Comparison of ENCODE assay signal across 8 cellular contexts in the genomic region with DNA sequence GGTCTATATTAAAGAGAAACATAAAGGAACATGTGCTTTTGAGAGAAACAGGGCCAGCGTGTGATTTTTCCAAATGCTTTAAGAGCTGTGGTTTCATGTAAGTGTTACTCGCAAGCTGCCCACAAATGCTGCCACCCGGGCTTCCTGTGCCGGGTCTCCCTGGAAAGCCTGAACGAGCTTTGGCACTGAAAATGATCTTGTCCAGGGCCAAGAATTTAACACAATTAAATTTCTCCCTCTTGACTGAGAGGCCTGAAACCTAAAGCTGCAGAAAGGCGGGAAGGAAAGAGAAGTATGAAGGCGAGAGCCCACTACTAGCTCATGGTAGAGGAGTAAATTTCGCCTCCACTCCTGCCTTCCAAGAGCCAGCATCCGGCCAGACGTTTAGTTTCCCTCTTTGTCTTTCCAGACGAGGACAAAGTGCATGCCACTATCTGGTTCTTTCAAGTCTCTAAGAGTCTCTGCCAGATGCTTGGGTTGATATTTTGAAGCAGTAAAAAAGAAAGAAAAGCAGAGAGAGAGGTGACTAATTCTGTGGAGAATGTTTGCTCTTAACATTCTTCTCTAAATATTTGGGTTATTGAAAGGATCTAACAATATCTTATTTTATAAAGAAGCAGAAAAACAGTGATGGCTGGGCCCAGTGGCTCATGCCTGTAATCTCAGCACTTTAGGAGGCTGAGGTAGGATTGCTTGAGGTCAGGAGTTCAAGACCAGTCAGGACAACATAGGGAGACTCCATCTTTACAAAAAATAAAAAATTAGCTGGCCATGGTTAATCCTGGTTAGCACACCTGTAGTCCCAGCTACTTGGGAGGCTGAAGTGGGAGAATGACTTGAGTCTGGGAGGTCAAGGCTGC.
DNase-seq lines count a peak whose midpoint lies in the region; ATAC-seq and TF ChIP-seq lines count a peak whose summit lies in the region.

No MANE protein-coding gene starts in this region.

- peaks cover 46% of the 10 kb centered on the region for H3K4me1 Mint-ChIP-seq in CD14-positive monocyte
- H3K4me1 Mint-ChIP-seq in activated CD8-positive, alpha-beta T cell treated with anti-CD3 and anti-CD28 coated beads, Interleukin-2, amount 10 ng/mL, durations not matched to agents 7 days and 5 days (ENCODE audit: low read depth) = peaks cover 17% of the 10 kb centered on the region
- H3K4me1 Mint-ChIP-seq in T-helper 2 cell treated with Interferon-gamma antibody and Interleukin-4, amounts not matched to agents 5 μg/mL and 100 μg/mL, for 36 hours (ENCODE audit: low read depth) = peaks cover 16% of the 10 kb centered on the region

- intact Hi-C loops in CD14-positive monocyte (cut with micrococcal nuclease) = loop anchor here in 1 of 2 donors (10.0 kb wide), 1 partner anchor 1640 kb away; no protein-coding TSS in a partner anchor
- intact Hi-C loops in left cardiac atrium (cut with DNase I) = no loop called here

- no peak for TF ChIP-seq CTCF in CD14-positive monocyte (IDR thresholded peaks at IDR 0.05)

- no peaks in the 10 kb centered on the region for H3K27me3 ChIP-seq in HUES64 (ENCODE audit: insufficient read depth, low read length)

- no peak for DNase-seq in CD14-positive monocyte (ENCODE audit: low spot score)
- peak; percentile 25 for DNase-seq in activated CD8-positive, alpha-beta T cell treated with anti-CD3 and anti-CD28 coated beads, Interleukin-2, amount 10 ng/mL, durations not matched to agents 7 days and 5 days
- DNase-seq in left cardiac atrium = peak; percentile 29
- peak; percentile 27 for DNase-seq in skeletal muscle cell (ENCODE audit: low read depth)
- DNase-seq in T-helper 2 cell treated with Interferon-gamma antibody and Interleukin-4, amounts not matched to agents 5 μg/mL and 100 μg/mL, for 36 hours (ENCODE audit: low spot score) = no peak
- no peak for DNase-seq in NCI-H1417 treated with DMSO at 0.1 percent for 48 hours (lab: John Stamatoyannopoulos, UW)
- DNase-seq in NCI-H1105 treated with DMSO at 0.1 percent for 48 hours (lab: John Stamatoyannopoulos, UW) = no peak

- H3K4me3 Mint-ChIP-seq in CD14-positive monocyte = peak overlapping the region; percentile 55 to 72
- H3K4me3 Mint-ChIP-seq in activated CD8-positive, alpha-beta T cell treated with anti-CD3 and anti-CD28 coated beads, Interleukin-2, amount 10 ng/mL, durations not matched to agents 7 days and 5 days = no peak overlapping the region
- H3K4me3 Mint-ChIP-seq in T-helper 2 cell treated with Interferon-gamma antibody and Interleukin-4, amounts not matched to agents 5 μg/mL and 100 μg/mL, for 36 hours = no peak overlapping the region

- peak overlapping the region; percentile 31; the same call in 1 of the 2 replicates for H3K27ac ChIP-seq in HUES64 (ENCODE audit: low read depth, low read length)

- H3K4me1 ChIP-seq in HUES64 (ENCODE audit: insufficient read depth, low read length) = peaks cover 29% of the 10 kb centered on the region

- POLR2A ChIA-PET in activated CD8-positive, alpha-beta T cell treated with anti-CD3 and anti-CD28 coated beads, Interleukin-2, amount 10 ng/mL, durations not matched to agents 7 days and 5 days (lab: Charles Lee) = interaction anchor here (0.8 to 1.6 kb wide), 2 partner anchors 101 to 130 kb away, joined by 3 read pairs; no protein-coding TSS in a partner anchor

- H3K4me3 ChIP-seq in HUES64 (ENCODE audit: low read length) (no peak overlapping the region), skeletal muscle cell (ENCODE audit: low read depth, low read length) (no peak overlapping the region)

- no peaks in the 10 kb centered on the region for H3K36me3 ChIP-seq in HUES64 (ENCODE audit: insufficient read depth, low read length)

- H3K36me3 Mint-ChIP-seq in CD14-positive monocyte = no peaks in the 10 kb centered on the region
- H3K36me3 Mint-ChIP-seq in activated CD8-positive, alpha-beta T cell treated with anti-CD3 and anti-CD28 coated beads, Interleukin-2, amount 10 ng/mL, durations not matched to agents 7 days and 5 days (ENCODE audit: low read depth) = no peaks in the 10 kb centered on the region
- no peaks in the 10 kb centered on the region for H3K36me3 Mint-ChIP-seq in T-helper 2 cell treated with Interferon-gamma antibody and Interleukin-4, amounts not matched to agents 5 μg/mL and 100 μg/mL, for 36 hours (ENCODE audit: low read depth)

- peak; percentile 28 for ATAC-seq in activated CD8-positive, alpha-beta T cell treated with anti-CD3 and anti-CD28 coated beads, Interleukin-2, amount 10 ng/mL, durations not matched to agents 7 days and 5 days
- ATAC-seq in left cardiac atrium = peak; percentile 43 to 56

- H3K9me3 Mint-ChIP-seq in CD14-positive monocyte = peaks cover 0 to 2% (median 0%) of the 10 kb centered on the region in 7 donors
- H3K9me3 Mint-ChIP-seq in activated CD8-positive, alpha-beta T cell treated with anti-CD3 and anti-CD28 coated beads, Interleukin-2, amount 10 ng/mL, durations not matched to agents 7 days and 5 days (ENCODE audit: insufficient read depth) = no peaks in the 10 kb centered on the region
- H3K9me3 Mint-ChIP-seq in T-helper 2 cell treated with Interferon-gamma antibody and Interleukin-4, amounts not matched to agents 5 μg/mL and 100 μg/mL, for 36 hours = no peaks in the 10 kb centered on the region

- H3K27me3 Mint-ChIP-seq in CD14-positive monocyte (ENCODE audit: low read depth in 3 of 3) = peaks cover 0 to 1% (median 0%) of the 10 kb centered on the region in 3 donors
- H3K27me3 Mint-ChIP-seq in activated CD8-positive, alpha-beta T cell treated with anti-CD3 and anti-CD28 coated beads, Interleukin-2, amount 10 ng/mL, durations not matched to agents 7 days and 5 days (ENCODE audit: low read depth) = no peaks in the 10 kb centered on the region
- no peaks in the 10 kb centered on the region for H3K27me3 Mint-ChIP-seq in T-helper 2 cell treated with Interferon-gamma antibody and Interleukin-4, amounts not matched to agents 5 μg/mL and 100 μg/mL, for 36 hours (ENCODE audit: low read depth)

- 63% methylated on average over 11 of the region's 11 CpGs for WGBS in HUES64

- peak overlapping the region; percentile 35; the same call in 1 of the 2 replicates for H3K9ac ChIP-seq in HUES64 (ENCODE audit: low read depth, low read length)

- CTCF ChIA-PET in activated CD8-positive, alpha-beta T cell treated with anti-CD3 and anti-CD28 coated beads, Interleukin-2, amount 10 ng/mL, durations not matched to agents 7 days and 5 days (lab: Charles Lee) = interaction anchor here (0.7 to 2.4 kb wide), 3 partner anchors 78 to 116 kb away, joined by 3 to 13 read pairs (median 4); a partner anchor contains a TSS

- peak overlapping the region; percentile 68 to 87 (median 81) for H3K27ac Mint-ChIP-seq in CD14-positive monocyte
- no peak overlapping the region for H3K27ac Mint-ChIP-seq in activated CD8-positive, alpha-beta T cell treated with anti-CD3 and anti-CD28 coated beads, Interleukin-2, amount 10 ng/mL, durations not matched to agents 7 days and 5 days
- no peak overlapping the region for H3K27ac Mint-ChIP-seq in T-helper 2 cell treated with Interferon-gamma antibody and Interleukin-4, amounts not matched to agents 5 μg/mL and 100 μg/mL, for 36 hours

- H3K9me3 ChIP-seq in HUES64 (ENCODE audit: insufficient read depth, low read depth, low read length) = no peaks in the 10 kb centered on the region

Comparison
In these comparisons a context has a peak if more than half of its experiments do, and no peak if none do; other contexts are left out.
1. DNase-seq: peak in activated CD8-positive, alpha-beta T cell treated with anti-CD3 and anti-CD28 coated beads, Interleukin-2, amount 10 ng/mL, durations not matched to agents 7 days and 5 days (single experiment), left cardiac atrium (single experiment) and skeletal muscle cell (single experiment); none in CD14-positive monocyte (single experiment), T-helper 2 cell treated with Interferon-gamma antibody and Interleukin-4, amounts not matched to agents 5 μg/mL and 100 μg/mL, for 36 hours (single experiment), NCI-H1417 treated with DMSO at 0.1 percent for 48 hours (single experiment) and NCI-H1105 treated with DMSO at 0.1 percent for 48 hours (single experiment).
2. H3K27ac Mint-ChIP-seq: peak in CD14-positive monocyte (7 of 7); none in activated CD8-positive, alpha-beta T cell treated with anti-CD3 and anti-CD28 coated beads, Interleukin-2, amount 10 ng/mL, durations not matched to agents 7 days and 5 days (single experiment) and T-helper 2 cell treated with Interferon-gamma antibody and Interleukin-4, amounts not matched to agents 5 μg/mL and 100 μg/mL, for 36 hours (single experiment).
3. H3K4me3 Mint-ChIP-seq: peak in CD14-positive monocyte (2 of 2); none in activated CD8-positive, alpha-beta T cell treated with anti-CD3 and anti-CD28 coated beads, Interleukin-2, amount 10 ng/mL, durations not matched to agents 7 days and 5 days (single experiment) and T-helper 2 cell treated with Interferon-gamma antibody and Interleukin-4, amounts not matched to agents 5 μg/mL and 100 μg/mL, for 36 hours (single experiment).